In the genomic region with DNA sequence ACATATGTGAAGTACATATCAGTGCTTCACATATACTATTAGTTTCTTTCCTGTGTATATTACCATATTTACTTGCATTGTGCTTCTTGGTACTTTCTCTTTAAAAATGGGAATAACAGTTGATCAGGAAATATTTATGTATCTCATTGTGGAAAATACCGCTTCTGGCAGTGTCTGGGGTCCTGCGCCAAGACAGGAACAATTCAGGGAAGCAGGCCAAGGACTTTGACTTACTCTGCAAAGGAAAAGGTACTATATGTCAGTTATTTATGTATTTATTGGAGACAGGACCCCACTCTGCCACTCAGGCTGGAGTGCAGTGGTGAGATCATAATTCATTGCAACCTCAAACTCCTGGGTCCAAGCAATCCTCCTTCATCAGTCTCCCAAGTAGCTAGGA, we compare ENCODE assay signal across 8 cellular contexts.
"Had no signal": no experiment of that assay in that cellular context is flagged by ENCODE, and none has a peak within 500 bp of the region (broad histone marks: within the 10 kb centered on the region; RNA-seq: fewer than 3 reads in every experiment).

No MANE protein-coding gene starts in this region.

- H3K27ac ChIP-seq: HL-60 had no signal

- ATAC-seq: GM23338, HepG2 had no signal

- FAIRE-seq: H1, H54, HepG2 had no signal

- H3K4me3 ChIP-seq: GM23338 had no signal

- DNase-seq: H9, HCEC 1CT, HFFc6 had no signal

- H2AFZ ChIP-seq: GM23338 had no signal

- H3K4me2 ChIP-seq: GM23338 had no signal
